In the genomic region with DNA sequence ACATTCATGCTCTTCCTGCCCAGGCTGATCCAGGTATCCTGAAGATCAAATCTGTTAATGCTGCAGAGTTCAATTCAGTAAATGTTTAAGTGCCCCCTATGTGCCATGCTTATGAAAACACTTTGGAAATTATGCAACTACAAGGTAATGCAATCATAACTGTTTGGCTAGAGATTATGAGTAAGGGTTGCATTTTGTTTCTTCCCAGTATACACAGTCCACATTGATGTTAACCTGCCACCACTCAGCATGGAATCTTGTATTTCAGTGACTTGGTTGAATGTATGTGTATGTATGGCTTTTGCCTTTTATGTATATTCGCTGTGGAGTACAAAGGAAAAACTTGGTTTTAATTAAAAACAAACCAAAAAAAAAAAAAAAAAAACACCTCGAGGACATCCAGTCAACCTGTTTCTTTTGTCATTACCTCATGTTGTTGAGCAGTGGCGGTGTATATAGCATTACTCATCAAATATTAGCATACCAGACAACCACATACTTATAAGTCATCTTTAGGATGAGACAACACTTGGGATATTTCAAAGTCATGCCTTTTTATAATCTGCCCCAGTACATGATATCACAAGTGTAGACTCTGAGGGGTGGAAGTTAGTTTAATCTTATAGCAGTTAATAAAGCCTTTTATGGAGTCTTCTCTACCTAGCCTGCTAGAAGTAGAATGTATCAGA, we compare ENCODE assay signal across 10 cellular contexts.
DNase-seq lines count a peak whose midpoint lies in the region; ATAC-seq and TF ChIP-seq lines count a peak whose summit lies in the region.
"Had no signal": no experiment of that assay in that cellular context is flagged by ENCODE, and none has a peak within 500 bp of the region (broad histone marks: within the 10 kb centered on the region; RNA-seq: fewer than 3 reads in every experiment).

No MANE protein-coding gene starts in this region.

- peak overlapping the region; percentile 63 for H3K27ac ChIP-seq in HEK293 (ENCODE audit: extremely low read depth, low read depth, low read length)
- H3K27ac ChIP-seq in VCaP: peak overlapping the region; percentile 95
- H3K27ac ChIP-seq in left lung: peak overlapping the region in 1 of 2 donors; percentile 49

- ATAC-seq in left lung: peak; percentile 59
- no peak for ATAC-seq in GM21423 (IDR thresholded peaks at IDR 0.05; ENCODE audit: unreplicated experiment)
- no peak for ATAC-seq in GM18867 (IDR thresholded peaks at IDR 0.05; ENCODE audit: unreplicated experiment)

- TF ChIP-seq CTCF in AG10803 (conservative IDR thresholded peaks at IDR 0.05; ENCODE audit: low read length) (no peak; the same call in 1 of the 2 replicates), HEK293 (tag by site-specific recombination; IDR thresholded peaks at IDR 0.05) (no peak), VCaP (conservative IDR thresholded peaks at IDR 0.05) (0 out of 2 replicates have a peak, but pooled peaks have one; percentile 19), left lung (IDR thresholded peaks at IDR 0.05) (no peak)

- no peaks in the 10 kb centered on the region for H3K27me3 ChIP-seq in left lung
- H3K27me3 ChIP-seq: MG63 had no signal

- H3K36me3 ChIP-seq in HEK293 (ENCODE audit: control insufficient read depth in 2 of 2, insufficient read depth in 1 of 2, low read length in 2 of 2) (peaks cover 0 to 12% of the 10 kb centered on the region in 2 experiments; a peak in 2 of 3 replicates), left lung (peaks cover 0 to 47% of the 10 kb centered on the region in 2 donors)

- no peaks in the 10 kb centered on the region for H3K9me3 ChIP-seq in HEK293 (ENCODE audit: control insufficient read depth, insufficient read depth, low read depth, low read length)
- no peaks in the 10 kb centered on the region for H3K9me3 ChIP-seq in left lung
- H3K9me3 ChIP-seq: MG63 had no signal

- DNase-seq in AG10803 (ENCODE audit: low read depth) (peak; percentile 71), left lung (no peak), NCI-H345 treated with DMSO at 0.1 percent for 48 hours (lab: John Stamatoyannopoulos, UW; ENCODE audit: unreplicated experiment) (no peak)
- no peak for DNase-seq in stimulated activated CD8-positive, alpha-beta memory T cell treated with anti-CD3 and anti-CD28 coated beads, Interleukin-4, amount 100 ng/mL, for 48 hours
- DNase-seq: left cardiac atrium had no signal

- H3K4me3 ChIP-seq in AG10803 (ENCODE audit: low read length) (no peak overlapping the region), HEK293 (ENCODE audit: low read depth, low read length) (no peak overlapping the region), left lung (no peak overlapping the region)
- H3K4me3 ChIP-seq: MG63 had no signal

- CTCF ChIA-PET in HEK293 (lab: Yijun Ruan, JAX): interaction anchor here (0.6 to 3.4 kb wide), 3 partner anchors 8 to 179 kb away, joined by 4 to 50 read pairs (median 4); no protein-coding TSS in a partner anchor

- intact Hi-C loops in left lung (cut with DNase I): no loop called here

- POLR2A ChIA-PET in HEK293 (lab: Yijun Ruan, JAX): no interaction called here

- H3K4me1 ChIP-seq in HEK293 (ENCODE audit: control insufficient read depth, insufficient read depth, low read length) (peaks cover 43% of the 10 kb centered on the region), left lung (peaks cover 7 to 17% of the 10 kb centered on the region in 2 donors)

TF ChIP-seq in HEK293, 187 proteins besides CTCF, POLR2A, EP300 and RAD21 (continues in another document):
- TF ChIP-seq, protein P1, sequence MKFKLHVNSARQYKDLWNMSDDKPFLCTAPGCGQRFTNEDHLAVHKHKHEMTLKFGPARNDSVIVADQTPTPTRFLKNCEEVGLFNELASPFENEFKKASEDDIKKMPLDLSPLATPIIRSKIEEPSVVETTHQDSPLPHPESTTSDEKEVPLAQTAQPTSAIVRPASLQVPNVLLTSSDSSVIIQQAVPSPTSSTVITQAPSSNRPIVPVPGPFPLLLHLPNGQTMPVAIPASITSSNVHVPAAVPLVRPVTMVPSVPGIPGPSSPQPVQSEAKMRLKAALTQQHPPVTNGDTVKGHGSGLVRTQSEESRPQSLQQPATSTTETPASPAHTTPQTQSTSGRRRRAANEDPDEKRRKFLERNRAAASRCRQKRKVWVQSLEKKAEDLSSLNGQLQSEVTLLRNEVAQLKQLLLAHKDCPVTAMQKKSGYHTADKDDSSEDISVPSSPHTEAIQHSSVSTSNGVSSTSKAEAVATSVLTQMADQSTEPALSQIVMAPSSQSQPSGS (tag by site-specific recombination; IDR thresholded peaks at IDR 0.05; ENCODE audit: low read depth): peak; percentile 90
- TF ChIP-seq, protein P2, sequence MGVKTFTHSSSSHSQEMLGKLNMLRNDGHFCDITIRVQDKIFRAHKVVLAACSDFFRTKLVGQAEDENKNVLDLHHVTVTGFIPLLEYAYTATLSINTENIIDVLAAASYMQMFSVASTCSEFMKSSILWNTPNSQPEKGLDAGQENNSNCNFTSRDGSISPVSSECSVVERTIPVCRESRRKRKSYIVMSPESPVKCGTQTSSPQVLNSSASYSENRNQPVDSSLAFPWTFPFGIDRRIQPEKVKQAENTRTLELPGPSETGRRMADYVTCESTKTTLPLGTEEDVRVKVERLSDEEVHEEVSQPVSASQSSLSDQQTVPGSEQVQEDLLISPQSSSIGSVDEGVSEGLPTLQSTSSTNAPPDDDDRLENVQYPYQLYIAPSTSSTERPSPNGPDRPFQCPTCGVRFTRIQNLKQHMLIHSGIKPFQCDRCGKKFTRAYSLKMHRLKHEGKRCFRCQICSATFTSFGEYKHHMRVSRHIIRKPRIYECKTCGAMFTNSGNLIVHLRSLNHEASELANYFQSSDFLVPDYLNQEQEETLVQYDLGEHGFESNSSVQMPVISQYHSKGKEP (tag by site-specific recombination; IDR thresholded peaks at IDR 0.05): peak; percentile 87
- TF ChIP-seq, protein P3, sequence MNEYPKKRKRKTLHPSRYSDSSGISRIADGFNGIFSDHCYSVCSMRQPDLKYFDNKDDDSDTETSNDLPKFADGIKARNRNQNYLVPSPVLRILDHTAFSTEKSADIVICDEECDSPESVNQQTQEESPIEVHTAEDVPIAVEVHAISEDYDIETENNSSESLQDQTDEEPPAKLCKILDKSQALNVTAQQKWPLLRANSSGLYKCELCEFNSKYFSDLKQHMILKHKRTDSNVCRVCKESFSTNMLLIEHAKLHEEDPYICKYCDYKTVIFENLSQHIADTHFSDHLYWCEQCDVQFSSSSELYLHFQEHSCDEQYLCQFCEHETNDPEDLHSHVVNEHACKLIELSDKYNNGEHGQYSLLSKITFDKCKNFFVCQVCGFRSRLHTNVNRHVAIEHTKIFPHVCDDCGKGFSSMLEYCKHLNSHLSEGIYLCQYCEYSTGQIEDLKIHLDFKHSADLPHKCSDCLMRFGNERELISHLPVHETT (tag by site-specific recombination; IDR thresholded peaks at IDR 0.05): peak; percentile 43; the same call in 1 of the 2 replicates
- TF ChIP-seq FEZF1 (tag by site-specific recombination; IDR thresholded peaks at IDR 0.05): 0 out of 2 replicates have a peak, but pooled peaks have one; percentile 6
- TF ChIP-seq, protein P4, sequence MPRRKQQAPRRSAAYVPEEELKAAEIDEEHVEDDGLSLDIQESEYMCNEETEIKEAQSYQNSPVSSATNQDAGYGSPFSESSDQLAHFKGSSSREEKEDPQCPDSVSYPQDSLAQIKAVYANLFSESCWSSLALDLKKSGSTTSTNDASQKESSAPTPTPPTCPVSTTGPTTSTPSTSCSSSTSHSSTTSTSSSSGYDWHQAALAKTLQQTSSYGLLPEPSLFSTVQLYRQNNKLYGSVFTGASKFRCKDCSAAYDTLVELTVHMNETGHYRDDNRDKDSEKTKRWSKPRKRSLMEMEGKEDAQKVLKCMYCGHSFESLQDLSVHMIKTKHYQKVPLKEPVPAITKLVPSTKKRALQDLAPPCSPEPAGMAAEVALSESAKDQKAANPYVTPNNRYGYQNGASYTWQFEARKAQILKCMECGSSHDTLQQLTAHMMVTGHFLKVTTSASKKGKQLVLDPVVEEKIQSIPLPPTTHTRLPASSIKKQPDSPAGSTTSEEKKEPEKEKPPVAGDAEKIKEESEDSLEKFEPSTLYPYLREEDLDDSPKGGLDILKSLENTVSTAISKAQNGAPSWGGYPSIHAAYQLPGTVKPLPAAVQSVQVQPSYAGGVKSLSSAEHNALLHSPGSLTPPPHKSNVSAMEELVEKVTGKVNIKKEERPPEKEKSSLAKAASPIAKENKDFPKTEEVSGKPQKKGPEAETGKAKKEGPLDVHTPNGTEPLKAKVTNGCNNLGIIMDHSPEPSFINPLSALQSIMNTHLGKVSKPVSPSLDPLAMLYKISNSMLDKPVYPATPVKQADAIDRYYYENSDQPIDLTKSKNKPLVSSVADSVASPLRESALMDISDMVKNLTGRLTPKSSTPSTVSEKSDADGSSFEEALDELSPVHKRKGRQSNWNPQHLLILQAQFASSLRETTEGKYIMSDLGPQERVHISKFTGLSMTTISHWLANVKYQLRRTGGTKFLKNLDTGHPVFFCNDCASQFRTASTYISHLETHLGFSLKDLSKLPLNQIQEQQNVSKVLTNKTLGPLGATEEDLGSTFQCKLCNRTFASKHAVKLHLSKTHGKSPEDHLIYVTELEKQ (tag by site-specific recombination; IDR thresholded peaks at IDR 0.05; ENCODE audit: borderline replicate concordance): peak; percentile 29; the same call in 1 of the 2 replicates
- TF ChIP-seq GFI1B (tag by site-specific recombination; IDR thresholded peaks at IDR 0.05): no peak
- no peak for TF ChIP-seq ZNF664 (tag by site-specific recombination; IDR thresholded peaks at IDR 0.05)
- TF ChIP-seq ZEB2 (tag by site-specific recombination; IDR thresholded peaks at IDR 0.05): peak; percentile 40; the same call in 1 of the 2 replicates
- TF ChIP-seq ZNF155 (tag by site-specific recombination; IDR thresholded peaks at IDR 0.05): no peak
- TF ChIP-seq, protein P5, sequence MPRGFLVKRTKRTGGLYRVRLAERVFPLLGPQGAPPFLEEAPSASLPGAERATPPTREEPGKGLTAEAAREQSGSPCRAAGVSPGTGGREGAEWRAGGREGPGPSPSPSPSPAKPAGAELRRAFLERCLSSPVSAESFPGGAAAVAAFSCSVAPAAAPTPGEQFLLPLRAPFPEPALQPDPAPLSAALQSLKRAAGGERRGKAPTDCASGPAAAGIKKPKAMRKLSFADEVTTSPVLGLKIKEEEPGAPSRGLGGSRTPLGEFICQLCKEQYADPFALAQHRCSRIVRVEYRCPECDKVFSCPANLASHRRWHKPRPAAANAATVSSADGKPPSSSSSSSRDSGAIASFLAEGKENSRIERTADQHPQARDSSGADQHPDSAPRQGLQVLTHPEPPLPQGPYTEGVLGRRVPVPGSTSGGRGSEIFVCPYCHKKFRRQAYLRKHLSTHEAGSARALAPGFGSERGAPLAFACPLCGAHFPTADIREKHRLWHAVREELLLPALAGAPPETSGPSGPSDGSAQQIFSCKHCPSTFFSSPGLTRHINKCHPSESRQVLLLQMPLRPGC (tag by site-specific recombination; IDR thresholded peaks at IDR 0.05): peak; percentile 47; the same call in 1 of the 2 replicates
- TF ChIP-seq ZNF248 (tag by site-specific recombination; IDR thresholded peaks at IDR 0.05): no peak
- TF ChIP-seq ZNF660 (tag by site-specific recombination; IDR thresholded peaks at IDR 0.05): 0 out of 2 replicates have a peak, but pooled peaks have one; percentile 18
- TF ChIP-seq OSR2 (tag by site-specific recombination; IDR thresholded peaks at IDR 0.05): 0 out of 2 replicates have a peak, but pooled peaks have one; percentile 7
